Comparison of ENCODE assay signal across 23 cellular contexts in the genomic region with DNA sequence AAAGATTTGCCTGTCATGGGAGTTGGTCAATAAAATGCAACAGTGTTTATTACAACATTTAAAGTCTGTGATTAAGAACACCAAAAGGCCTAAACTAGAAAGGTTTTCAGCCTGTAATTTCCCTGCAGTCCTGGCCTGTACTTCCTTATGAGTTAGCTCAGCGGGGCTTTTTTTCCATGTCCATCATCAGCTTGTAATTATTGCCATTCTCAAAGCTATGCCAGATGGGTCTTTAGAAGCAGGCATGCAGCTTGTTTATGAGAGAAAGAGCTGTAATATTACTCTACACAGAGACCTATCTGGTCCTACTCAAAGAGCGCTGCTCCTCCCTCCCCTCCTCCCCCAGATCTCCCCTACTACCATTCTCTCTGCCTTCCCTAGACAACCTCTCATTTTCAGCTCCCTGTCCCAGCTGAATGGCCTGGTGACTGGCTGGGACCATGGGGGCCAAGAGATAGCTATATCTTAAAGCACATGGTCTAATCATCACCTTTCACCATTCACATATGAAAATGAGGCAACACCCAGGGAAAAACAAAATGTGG.
A peak's percentile ranks its signal among the peaks of the same experiment; 100 is the strongest.
DNase-seq lines count a peak whose midpoint lies in the region; ATAC-seq and TF ChIP-seq lines count a peak whose summit lies in the region.
"Had no signal": no experiment of that assay in that cellular context is flagged by ENCODE, and none has a peak within 500 bp of the region (broad histone marks: within the 10 kb centered on the region; RNA-seq: fewer than 3 reads in every experiment).

No MANE protein-coding gene starts in this region.

- H3K36me3 Mint-ChIP-seq in brain: no peaks in the 10 kb centered on the region
- H3K36me3 Mint-ChIP-seq in nephron progenitor cell (ENCODE audit: low read depth): peaks cover under 1% of the 10 kb centered on the region
- H3K36me3 Mint-ChIP-seq: activated naive CD4-positive, alpha-beta T cell treated with anti-CD3 and anti-CD28 coated beads, Interleukin-2, amount 50 U/mL, for 72 hours; CD14-positive monocyte had no signal

- H3K9me3 ChIP-seq in BE2C (no peaks in the 10 kb centered on the region), HEK293 (ENCODE audit: control insufficient read depth, insufficient read depth, low read depth, low read length) (no peaks in the 10 kb centered on the region), trophoblast cell (ENCODE audit: insufficient read depth, low read depth, low read length) (no peaks in the 10 kb centered on the region)
- H3K9me3 ChIP-seq: gastrocnemius medialis, ovary, Peyer's patch, right atrium auricular region, upper lobe of left lung had no signal

- H3K36me3 ChIP-seq in BE2C (no peaks in the 10 kb centered on the region), HEK293 (ENCODE audit: control insufficient read depth in 2 of 2, insufficient read depth in 1 of 2, low read length in 2 of 2) (no peaks in the 10 kb centered on the region), trophoblast cell (ENCODE audit: control insufficient read depth in 1 of 2, insufficient read depth in 2 of 2, low read length in 2 of 2) (no peaks in the 10 kb centered on the region)
- H3K36me3 ChIP-seq: gastrocnemius medialis, ovary, Peyer's patch, right atrium auricular region, upper lobe of left lung had no signal

- H3K79me1 ChIP-seq in trophoblast cell (ENCODE audit: low read length): peaks cover 3% of the 10 kb centered on the region

- no peak overlapping the region for H3K23ac ChIP-seq in trophoblast cell (ENCODE audit: low read length)

- H2AK5ac ChIP-seq in trophoblast cell (ENCODE audit: low read length): no peak overlapping the region

- no peak overlapping the region for H3K14ac ChIP-seq in trophoblast cell (ENCODE audit: low read length)

- H3K18ac ChIP-seq in trophoblast cell (ENCODE audit: low read length): no peak overlapping the region

- no peak overlapping the region for H2AFZ ChIP-seq in trophoblast cell (ENCODE audit: insufficient read depth, low read length, poor library complexity)

- CTCF ChIA-PET in HEK293 (lab: Yijun Ruan, JAX): interaction anchor here (1.1 to 2.3 kb wide), 2 partner anchors 11 to 151 kb away, joined by 3 to 10 read pairs; no protein-coding TSS in a partner anchor

- H3K9me3 Mint-ChIP-seq in brain (peaks cover 0 to 5% (median 0%) of the 10 kb centered on the region in 5 experiments), nephron progenitor cell (peaks cover 4% of the 10 kb centered on the region)
- H3K9me3 Mint-ChIP-seq: activated naive CD4-positive, alpha-beta T cell treated with anti-CD3 and anti-CD28 coated beads, Interleukin-2, amount 50 U/mL, for 72 hours; activated T-helper 17 cell treated with anti-CD3 and anti-CD28 coated beads, Interleukin-2, amount 50 U/mL, for 72 hours; T-helper 1 cell treated with Interleukin-12 subunit alpha and Interleukin-12 subunit beta and Interleukin-4 antibody, amounts not matched to agents 30 μg/mL and 1 μg/mL, for 36 hours had no signal

- no peaks in the 10 kb centered on the region for H3K79me2 ChIP-seq in trophoblast cell (ENCODE audit: control insufficient read depth, insufficient read depth, low read length, poor library complexity)

- no peak overlapping the region for H3K4me2 ChIP-seq in trophoblast cell (ENCODE audit: low read length)

- H3K27ac Mint-ChIP-seq in brain: peak overlapping the region in 4 of 5 experiments; percentile 61 to 78 (median 68)
- H3K27ac Mint-ChIP-seq in nephron progenitor cell: peak overlapping the region; percentile 97
- H3K27ac Mint-ChIP-seq: activated naive CD4-positive, alpha-beta T cell treated with anti-CD3 and anti-CD28 coated beads, Interleukin-2, amount 50 U/mL, for 72 hours; activated T-helper 17 cell treated with anti-CD3 and anti-CD28 coated beads, Interleukin-2, amount 50 U/mL, for 72 hours; CD14-positive monocyte; T-helper 1 cell treated with Interleukin-12 subunit alpha and Interleukin-12 subunit beta and Interleukin-4 antibody, amounts not matched to agents 30 μg/mL and 1 μg/mL, for 36 hours had no signal

- no peak overlapping the region for H3K4ac ChIP-seq in trophoblast cell (ENCODE audit: low read depth, low read length)

- no peak overlapping the region for H2BK5ac ChIP-seq in trophoblast cell (ENCODE audit: low read depth, low read length, poor library complexity)

- DNase-seq in BE2C: peak; percentile 25
- peak; percentile 18 for DNase-seq in nephron progenitor cell
- DNase-seq in trophoblast cell: no peak
- DNase-seq in CD1c-positive myeloid dendritic cell (ENCODE audit: extremely low spot score): no peak
- DNase-seq: activated CD4-positive, alpha-beta T cell treated with anti-CD3 and anti-CD28 coated beads, Interleukin-2, amount 50 U/mL, for 1 hour; effector CD4-positive, alpha-beta T cell; gastrocnemius medialis; KG1; kidney; ovary; Peyer's patch; stimulated activated CD4-positive, alpha-beta T cell treated with anti-CD3 and anti-CD28 coated beads, Interleukin-12 subunit alpha, Interleukin-12 subunit beta, amount 100 ng/mL, for 4 hours; stimulated activated CD4-positive, alpha-beta T cell treated with anti-CD3 and anti-CD28 coated beads, Interleukin-4, amount 100 ng/mL, for 4 hours; upper lobe of left lung had no signal

- no peak overlapping the region for H2BK120ac ChIP-seq in trophoblast cell (ENCODE audit: insufficient read depth, low read length, poor library complexity)

- ATAC-seq in HG03457 (IDR thresholded peaks at IDR 0.05; ENCODE audit: unreplicated experiment): no peak
- ATAC-seq: activated naive CD4-positive, alpha-beta T cell treated with anti-CD3 and anti-CD28 coated beads, Interleukin-2, amount 50 U/mL, for 72 hours; activated T-helper 17 cell treated with anti-CD3 and anti-CD28 coated beads, Interleukin-2, amount 50 U/mL, for 72 hours; esophagus mucosa; gastrocnemius medialis had no signal

- H3K9ac ChIP-seq in trophoblast cell (ENCODE audit: low read length): no peak overlapping the region

- no peak overlapping the region for H3K4me3 ChIP-seq in BE2C (ENCODE audit: low read depth, low read length)
- no peak overlapping the region for H3K4me3 ChIP-seq in HEK293 (ENCODE audit: low read depth, low read length)
- no peak overlapping the region for H3K4me3 ChIP-seq in trophoblast cell (ENCODE audit: low read depth, low read length)
- H3K4me3 ChIP-seq: gastrocnemius medialis, ovary, Peyer's patch, right atrium auricular region, upper lobe of left lung had no signal

- H3K27me3 Mint-ChIP-seq in brain (no peaks in the 10 kb centered on the region), nephron progenitor cell (ENCODE audit: low read depth, poor library complexity) (no peaks in the 10 kb centered on the region)
- H3K27me3 Mint-ChIP-seq: activated T-helper 17 cell treated with anti-CD3 and anti-CD28 coated beads, Interleukin-2, amount 50 U/mL, for 72 hours had no signal

- no peak for TF ChIP-seq CTCF in BE2C (IDR thresholded peaks at IDR 0.05; ENCODE audit: low read depth, low read length)
- no peak for TF ChIP-seq CTCF in HEK293 (tag by site-specific recombination; IDR thresholded peaks at IDR 0.05)
- no peak for TF ChIP-seq CTCF in brain (conservative IDR thresholded peaks at IDR 0.05)
- no peak for TF ChIP-seq CTCF in nephron progenitor cell (IDR thresholded peaks at IDR 0.05)

- H3K4me1 Mint-ChIP-seq in brain: peaks cover 41% of the 10 kb centered on the region
- H3K4me1 Mint-ChIP-seq in nephron progenitor cell: peaks cover 77% of the 10 kb centered on the region
- H3K4me1 Mint-ChIP-seq: activated T-helper 17 cell treated with anti-CD3 and anti-CD28 coated beads, Interleukin-2, amount 50 U/mL, for 72 hours; CD14-positive monocyte had no signal

- POLR2A ChIA-PET in HEK293 (lab: Yijun Ruan, JAX): no interaction called here

- WGBS in trophoblast cell (ENCODE audit: extremely low coverage, insufficient coverage, insufficient read length): no CpG with 5 or more reads among the region's 2 CpGs

- H3K27ac ChIP-seq in HEK293 (ENCODE audit: extremely low read depth, low read depth, low read length) (no peak overlapping the region), trophoblast cell (ENCODE audit: low read depth, low read length) (no peak overlapping the region)
- H3K27ac ChIP-seq: gastrocnemius medialis, ovary, Peyer's patch, right atrium auricular region, upper lobe of left lung had no signal

- H4K8ac ChIP-seq in trophoblast cell (ENCODE audit: low read depth, low read length): no peak overlapping the region

- no peak overlapping the region for H3K4me3 Mint-ChIP-seq in brain
- H3K4me3 Mint-ChIP-seq in nephron progenitor cell: peak overlapping the region; percentile 45
- H3K4me3 Mint-ChIP-seq: activated T-helper 17 cell treated with anti-CD3 and anti-CD28 coated beads, Interleukin-2, amount 50 U/mL, for 72 hours; CD14-positive monocyte; T-helper 1 cell treated with Interleukin-12 subunit alpha and Interleukin-12 subunit beta and Interleukin-4 antibody, amounts not matched to agents 30 μg/mL and 1 μg/mL, for 36 hours had no signal

- no peaks in the 10 kb centered on the region for H3K27me3 ChIP-seq in BE2C
- no peaks in the 10 kb centered on the region for H3K27me3 ChIP-seq in trophoblast cell (ENCODE audit: insufficient read depth, low read length)
- H3K27me3 ChIP-seq: gastrocnemius medialis, ovary, Peyer's patch, right atrium auricular region, upper lobe of left lung had no signal

- H4K12ac ChIP-seq in trophoblast cell (ENCODE audit: low read depth, low read length): no peak overlapping the region

- peaks cover 11% of the 10 kb centered on the region for H3K4me1 ChIP-seq in BE2C
- peaks cover 2% of the 10 kb centered on the region for H3K4me1 ChIP-seq in HEK293 (ENCODE audit: control insufficient read depth, insufficient read depth, low read length)
- peaks cover 4 to 9% of the 10 kb centered on the region in 2 experiments for H3K4me1 ChIP-seq in trophoblast cell (ENCODE audit: control insufficient read depth in 1 of 2, insufficient read depth in 2 of 2, low read length in 2 of 2)
- H3K4me1 ChIP-seq: gastrocnemius medialis, Peyer's patch, right atrium auricular region had no signal

- no peak overlapping the region for H2BK12ac ChIP-seq in trophoblast cell (ENCODE audit: low read length)

- H4K91ac ChIP-seq in trophoblast cell (ENCODE audit: low read depth, low read length): no peak overlapping the region

TF ChIP-seq in HEK293, 187 proteins besides CTCF, POLR2A, EP300 and RAD21:
- no peak for TF ChIP-seq WT1 (tag by site-specific recombination; IDR thresholded peaks at IDR 0.05)
- TF ChIP-seq, protein P1, sequence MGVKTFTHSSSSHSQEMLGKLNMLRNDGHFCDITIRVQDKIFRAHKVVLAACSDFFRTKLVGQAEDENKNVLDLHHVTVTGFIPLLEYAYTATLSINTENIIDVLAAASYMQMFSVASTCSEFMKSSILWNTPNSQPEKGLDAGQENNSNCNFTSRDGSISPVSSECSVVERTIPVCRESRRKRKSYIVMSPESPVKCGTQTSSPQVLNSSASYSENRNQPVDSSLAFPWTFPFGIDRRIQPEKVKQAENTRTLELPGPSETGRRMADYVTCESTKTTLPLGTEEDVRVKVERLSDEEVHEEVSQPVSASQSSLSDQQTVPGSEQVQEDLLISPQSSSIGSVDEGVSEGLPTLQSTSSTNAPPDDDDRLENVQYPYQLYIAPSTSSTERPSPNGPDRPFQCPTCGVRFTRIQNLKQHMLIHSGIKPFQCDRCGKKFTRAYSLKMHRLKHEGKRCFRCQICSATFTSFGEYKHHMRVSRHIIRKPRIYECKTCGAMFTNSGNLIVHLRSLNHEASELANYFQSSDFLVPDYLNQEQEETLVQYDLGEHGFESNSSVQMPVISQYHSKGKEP (tag by site-specific recombination; IDR thresholded peaks at IDR 0.05): peak; percentile 61; the same call in 1 of the 2 replicates

Comparison
In these comparisons a context has a peak if more than half of its experiments do, and no peak if none do; other contexts are left out.
1. DNase-seq: peak in BE2C (single experiment) and nephron progenitor cell (single experiment); none in trophoblast cell (0 of 2) and CD1c-positive myeloid dendritic cell (single experiment).